Comparison of ENCODE assay signal across 1 cellular context in genomic region chr1:57832616-57833015, GRCh38.
TF ChIP-seq lines count a peak whose summit lies in the region.

No MANE protein-coding gene starts in this region.

TF ChIP-seq in H1, 55 proteins besides CTCF, POLR2A, EP300 and RAD21:
- TF ChIP-seq CREB1 (IDR thresholded peaks at IDR 0.05): no peak
- TF ChIP-seq CHD1 (IDR thresholded peaks at IDR 0.05; ENCODE audit: low read depth, low read length): no peak
- no peak for TF ChIP-seq SRF (IDR thresholded peaks at IDR 0.05; ENCODE audit: low read depth, low read length)
- no peak for TF ChIP-seq RBBP5 (IDR thresholded peaks at IDR 0.05; ENCODE audit: borderline replicate concordance, low read depth, low read length)
- TF ChIP-seq KDM4A (IDR thresholded peaks at IDR 0.05; ENCODE audit: low read depth, low read length, severe bottlenecking): no peak
- no peak for TF ChIP-seq SP2 (IDR thresholded peaks at IDR 0.05; ENCODE audit: low read length)
- no peak for TF ChIP-seq EZH2 (IDR thresholded peaks at IDR 0.05; ENCODE audit: low read depth, low read length, severe bottlenecking)
- no peak for TF ChIP-seq SAP30 (IDR thresholded peaks at IDR 0.05; ENCODE audit: insufficient read depth, insufficient replicate concordance, low read length)
- TF ChIP-seq POU5F1 (IDR thresholded peaks at IDR 0.05; ENCODE audit: low read depth, low read length): no peak
- no peak for TF ChIP-seq JUN (IDR thresholded peaks at IDR 0.05; ENCODE audit: low read depth, low read length)
- TF ChIP-seq POLR2AphosphoS5 (IDR thresholded peaks at IDR 0.05; ENCODE audit: low read depth, low read length): no peak
